ENCODE assay signal across 11 cellular contexts in the genomic region with DNA sequence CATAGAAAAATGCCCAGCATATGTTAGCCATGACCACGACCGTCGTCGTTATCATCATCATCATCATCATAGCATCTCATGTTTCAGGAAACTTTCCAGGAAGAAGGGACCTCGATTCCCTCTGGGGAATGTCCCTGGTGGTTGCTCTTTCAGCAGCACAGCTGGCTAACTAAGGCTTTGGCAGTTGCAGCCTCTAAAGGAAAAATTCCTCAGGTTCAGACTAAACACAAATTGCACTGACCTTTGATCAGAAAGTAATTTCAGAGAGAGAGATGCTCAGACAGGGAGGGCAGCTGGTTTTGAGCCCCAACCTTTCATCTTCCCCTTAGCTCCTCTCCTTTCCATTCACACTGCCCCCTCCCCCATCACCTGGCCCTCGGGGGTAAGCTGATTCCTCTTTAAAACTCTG.
A peak's percentile ranks its signal among the peaks of the same experiment; 100 is the strongest.
DNase-seq lines count a peak whose midpoint lies in the region; ATAC-seq and TF ChIP-seq lines count a peak whose summit lies in the region.
"Had no signal": no experiment of that assay in that cellular context is flagged by ENCODE, and none has a peak within 500 bp of the region (broad histone marks: within the 10 kb centered on the region; RNA-seq: fewer than 3 reads in every experiment).

No MANE protein-coding gene starts in this region.

- H3K4me1 ChIP-seq in parathyroid adenoma: peaks cover 16% of the 10 kb centered on the region

- no peaks in the 10 kb centered on the region for H3K79me2 ChIP-seq in parathyroid adenoma

- H3K4me3 ChIP-seq in parathyroid adenoma (ENCODE audit: low read depth, low read length): no peak overlapping the region
- H3K4me3 ChIP-seq: tibial artery had no signal

- H3K36me3 ChIP-seq in parathyroid adenoma (ENCODE audit: control insufficient read depth, insufficient read depth, low read length): no peaks in the 10 kb centered on the region
- H3K36me3 ChIP-seq: tibial artery had no signal

- H3K9me3 ChIP-seq in parathyroid adenoma (ENCODE audit: control insufficient read depth, low read length): no peaks in the 10 kb centered on the region
- H3K9me3 ChIP-seq: tibial artery had no signal

- ATAC-seq in HG03520 (IDR thresholded peaks at IDR 0.05; ENCODE audit: unreplicated experiment) (no peak), HG03571 (IDR thresholded peaks at IDR 0.05; ENCODE audit: unreplicated experiment) (no peak)
- ATAC-seq: left colon had no signal

- no peak overlapping the region for H3K9ac ChIP-seq in parathyroid adenoma

- H3K27me3 ChIP-seq in parathyroid adenoma (ENCODE audit: control insufficient read depth, insufficient read depth, low read length): no peaks in the 10 kb centered on the region
- H3K27me3 ChIP-seq: tibial artery had no signal

- H3K4me2 ChIP-seq in parathyroid adenoma (ENCODE audit: low read length): no peak overlapping the region

- TF ChIP-seq CTCF in parathyroid adenoma (IDR thresholded peaks at IDR 0.05): no peak

- H3K27ac ChIP-seq in parathyroid adenoma: peak overlapping the region; percentile 33
- H3K27ac ChIP-seq: 22Rv1, tibial artery had no signal

- peak overlapping the region; percentile 63 for H2AFZ ChIP-seq in parathyroid adenoma

- DNase-seq in NCI-H2227 (lab: John Stamatoyannopoulos, UW; ENCODE audit: unreplicated experiment) (peak; percentile 19), NCI-H2227 treated with DMSO at 0.1 percent for 48 hours (lab: John Stamatoyannopoulos, UW) (no peak), astrocyte of the hippocampus (ENCODE audit: low read depth, low spot score) (peak; percentile 20)
- DNase-seq: activated CD8-positive, alpha-beta memory T cell treated with anti-CD3 and anti-CD28 coated beads, Interleukin-2, amount 50 U/mL, for 48 hours; left colon; NCI-H1105; tibial artery had no signal
